Comparison of ENCODE assay signal across 1 cellular context in the genomic region with DNA sequence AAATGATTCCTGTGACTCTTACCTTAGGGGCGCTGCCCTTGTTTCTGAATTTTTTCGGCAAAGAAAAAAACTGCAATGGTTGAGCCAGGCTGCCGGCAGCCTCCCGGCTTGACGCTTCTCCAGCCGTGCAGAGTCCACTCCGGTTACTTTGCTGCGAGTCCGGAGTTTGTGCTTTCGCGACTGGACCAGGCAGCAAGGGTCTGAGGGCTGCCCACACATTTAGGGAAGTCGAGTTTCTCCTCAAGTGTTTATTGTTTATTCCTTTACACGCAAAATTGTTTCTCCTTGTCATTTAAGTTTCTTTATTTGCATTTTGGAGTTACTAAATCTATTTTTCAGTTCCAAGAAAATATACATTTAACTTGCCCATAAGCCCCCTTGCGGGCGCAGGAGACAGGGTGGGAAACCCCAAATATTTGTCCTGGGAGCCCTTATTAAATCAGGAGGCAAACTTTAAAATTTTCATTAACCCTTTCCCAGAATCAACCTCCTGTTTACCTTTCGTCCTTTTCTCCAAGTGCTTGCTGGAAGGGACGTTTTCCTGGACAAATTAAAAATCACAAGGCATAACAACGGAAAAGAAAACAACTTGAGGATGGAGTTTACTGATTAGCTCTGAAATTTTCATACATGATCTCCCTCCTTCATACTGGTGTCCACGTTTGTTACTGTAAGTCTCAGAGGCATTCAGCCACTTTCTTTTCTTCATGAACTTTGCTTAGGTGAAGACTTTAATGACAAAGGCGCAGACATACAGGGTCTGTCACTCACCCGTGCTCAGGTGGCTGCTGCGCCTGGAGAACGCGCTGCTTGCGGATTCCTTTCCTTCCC.
TF ChIP-seq lines count a peak whose summit lies in the region.

No MANE protein-coding gene starts in this region.

TF ChIP-seq in SK-N-SH treated with all-trans-retinoic acid at 6 μM for 48 hours, 23 proteins besides CTCF, POLR2A, EP300 and RAD21 (continued from another document):
- TF ChIP-seq, protein P1, sequence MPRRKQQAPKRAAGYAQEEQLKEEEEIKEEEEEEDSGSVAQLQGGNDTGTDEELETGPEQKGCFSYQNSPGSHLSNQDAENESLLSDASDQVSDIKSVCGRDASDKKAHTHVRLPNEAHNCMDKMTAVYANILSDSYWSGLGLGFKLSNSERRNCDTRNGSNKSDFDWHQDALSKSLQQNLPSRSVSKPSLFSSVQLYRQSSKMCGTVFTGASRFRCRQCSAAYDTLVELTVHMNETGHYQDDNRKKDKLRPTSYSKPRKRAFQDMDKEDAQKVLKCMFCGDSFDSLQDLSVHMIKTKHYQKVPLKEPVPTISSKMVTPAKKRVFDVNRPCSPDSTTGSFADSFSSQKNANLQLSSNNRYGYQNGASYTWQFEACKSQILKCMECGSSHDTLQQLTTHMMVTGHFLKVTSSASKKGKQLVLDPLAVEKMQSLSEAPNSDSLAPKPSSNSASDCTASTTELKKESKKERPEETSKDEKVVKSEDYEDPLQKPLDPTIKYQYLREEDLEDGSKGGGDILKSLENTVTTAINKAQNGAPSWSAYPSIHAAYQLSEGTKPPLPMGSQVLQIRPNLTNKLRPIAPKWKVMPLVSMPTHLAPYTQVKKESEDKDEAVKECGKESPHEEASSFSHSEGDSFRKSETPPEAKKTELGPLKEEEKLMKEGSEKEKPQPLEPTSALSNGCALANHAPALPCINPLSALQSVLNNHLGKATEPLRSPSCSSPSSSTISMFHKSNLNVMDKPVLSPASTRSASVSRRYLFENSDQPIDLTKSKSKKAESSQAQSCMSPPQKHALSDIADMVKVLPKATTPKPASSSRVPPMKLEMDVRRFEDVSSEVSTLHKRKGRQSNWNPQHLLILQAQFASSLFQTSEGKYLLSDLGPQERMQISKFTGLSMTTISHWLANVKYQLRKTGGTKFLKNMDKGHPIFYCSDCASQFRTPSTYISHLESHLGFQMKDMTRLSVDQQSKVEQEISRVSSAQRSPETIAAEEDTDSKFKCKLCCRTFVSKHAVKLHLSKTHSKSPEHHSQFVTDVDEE (CRISPR knock-in tag; IDR thresholded peaks at IDR 0.05), result no peak
- no peak for TF ChIP-seq ZNF70 (CRISPR knock-in tag; IDR thresholded peaks at IDR 0.05)
- TF ChIP-seq ISL1 (CRISPR knock-in tag; IDR thresholded peaks at IDR 0.05), result no peak
- no peak for TF ChIP-seq BACH2 (CRISPR knock-in tag; IDR thresholded peaks at IDR 0.05; ENCODE audit: borderline replicate concordance)
- TF ChIP-seq, protein P2, sequence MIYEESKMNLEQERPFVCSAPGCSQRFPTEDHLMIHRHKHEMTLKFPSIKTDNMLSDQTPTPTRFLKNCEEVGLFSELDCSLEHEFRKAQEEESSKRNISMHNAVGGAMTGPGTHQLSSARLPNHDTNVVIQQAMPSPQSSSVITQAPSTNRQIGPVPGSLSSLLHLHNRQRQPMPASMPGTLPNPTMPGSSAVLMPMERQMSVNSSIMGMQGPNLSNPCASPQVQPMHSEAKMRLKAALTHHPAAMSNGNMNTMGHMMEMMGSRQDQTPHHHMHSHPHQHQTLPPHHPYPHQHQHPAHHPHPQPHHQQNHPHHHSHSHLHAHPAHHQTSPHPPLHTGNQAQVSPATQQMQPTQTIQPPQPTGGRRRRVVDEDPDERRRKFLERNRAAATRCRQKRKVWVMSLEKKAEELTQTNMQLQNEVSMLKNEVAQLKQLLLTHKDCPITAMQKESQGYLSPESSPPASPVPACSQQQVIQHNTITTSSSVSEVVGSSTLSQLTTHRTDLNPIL (CRISPR knock-in tag; IDR thresholded peaks at IDR 0.05; ENCODE audit: low read depth), result no peak
TF ChIP-seq in SK-N-SH treated with all-trans-retinoic acid at 6 μM for 48 hours: peak in this region for 0.
